ENCODE assay signal across 8 cellular contexts in the genomic region with DNA sequence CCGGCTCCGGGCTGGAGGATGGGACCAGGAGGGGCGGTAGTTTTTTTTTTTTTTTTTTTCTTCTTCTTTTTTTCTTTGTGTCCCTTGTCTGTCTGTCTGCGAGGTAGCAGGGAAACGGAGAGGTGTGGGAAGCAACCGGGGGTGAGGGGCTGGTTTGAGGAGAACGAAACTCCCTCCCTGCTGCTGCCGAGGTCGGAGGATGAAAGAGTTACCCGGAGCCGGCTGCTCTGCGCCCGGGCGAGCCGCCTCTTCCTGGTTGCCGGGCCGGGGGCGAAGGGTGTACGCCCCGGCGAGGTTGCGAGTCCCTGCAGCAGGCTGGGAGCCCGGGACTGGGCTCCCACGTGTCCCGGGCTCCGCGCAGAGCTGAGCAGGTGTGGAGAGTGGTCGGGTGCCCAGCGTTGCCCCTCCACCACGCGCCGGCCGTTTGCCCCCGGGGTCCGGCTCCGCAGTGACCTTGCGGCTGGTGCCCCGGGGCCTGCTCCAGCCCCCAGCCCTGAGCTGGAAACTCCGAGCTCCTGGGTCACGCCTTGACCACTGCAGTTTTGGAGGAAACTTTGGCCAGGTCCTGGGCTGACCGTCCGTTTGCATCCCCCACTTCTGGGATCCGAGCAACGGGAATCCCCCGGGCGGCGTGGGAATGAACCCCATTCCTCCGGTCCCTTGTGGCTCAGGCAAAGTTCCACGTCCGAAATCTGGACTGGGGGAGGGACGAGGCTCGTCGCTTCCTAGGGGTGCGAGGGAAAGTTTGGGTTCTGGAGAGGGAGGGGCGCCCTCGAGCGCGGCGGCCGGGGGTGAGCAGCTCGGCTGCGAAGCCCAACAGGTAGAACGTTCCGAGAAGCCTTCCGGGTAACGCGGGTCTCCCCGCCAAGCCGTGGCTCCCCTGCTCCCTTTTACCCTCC. TPM values are rescaled to one million over a fixed set of nuclear protein-coding genes. Genes with fewer than 3 reads are reported as not detected.
DNase-seq lines count a peak whose midpoint lies in the region; ATAC-seq and TF ChIP-seq lines count a peak whose summit lies in the region.

No MANE protein-coding gene starts in this region.

- H3K9me3 ChIP-seq in Peyer's patch: no peaks in the 10 kb centered on the region
- H3K9me3 ChIP-seq in heart left ventricle: no peaks in the 10 kb centered on the region

- peaks cover 3% of the 10 kb centered on the region for H3K36me3 Mint-ChIP-seq in activated naive CD4-positive, alpha-beta T cell treated with anti-CD3 and anti-CD28 coated beads, Interleukin-2, amount 50 U/mL, for 24 hours

- H3K27ac ChIP-seq in Peyer's patch (peak overlapping the region; percentile 79 to 97 (median 84)), heart left ventricle (peak overlapping the region; percentile 22 to 88 (median 76))

- ATAC-seq in heart left ventricle: peak in 3 of 4 donors; percentile 11 to 32 (median 29)

- H3K36me3 ChIP-seq in Peyer's patch (no peaks in the 10 kb centered on the region), heart left ventricle (no peaks in the 10 kb centered on the region)

- peak; percentile 30 for DNase-seq in DMS79 treated with DMSO at 0.1 percent for 48 hours (lab: John Stamatoyannopoulos, UW)
- DNase-seq in DMS79 (lab: John Stamatoyannopoulos, UW): no peak
- peak; percentile 50 to 74 (median 54) for DNase-seq in Peyer's patch
- DNase-seq in heart left ventricle: peak in 4 of 5 donors; percentile 26 to 72 (median 30)
- DNase-seq in retina: peak; percentile 78
- no peak for DNase-seq in NCI-H1930 (lab: John Stamatoyannopoulos, UW)
- DNase-seq in inferior parietal cortex (ENCODE audit: extremely low spot score): no peak

- H3K9me3 Mint-ChIP-seq in activated naive CD4-positive, alpha-beta T cell treated with anti-CD3 and anti-CD28 coated beads, Interleukin-2, amount 50 U/mL, for 24 hours: no peaks in the 10 kb centered on the region

- peak overlapping the region; percentile 98 for H3K4me3 Mint-ChIP-seq in activated naive CD4-positive, alpha-beta T cell treated with anti-CD3 and anti-CD28 coated beads, Interleukin-2, amount 50 U/mL, for 24 hours

- H3K4me1 ChIP-seq in Peyer's patch (peaks cover 0 to 17% (median 2%) of the 10 kb centered on the region in 4 donors), heart left ventricle (peaks cover 0 to 53% (median 28%) of the 10 kb centered on the region in 12 donors)

- 0 to 1% (median 1%) methylated on average over 52 to 69 of the region's 69 CpGs for WGBS in heart left ventricle, 4 donors

- TF ChIP-seq CTCF in Peyer's patch (IDR thresholded peaks at IDR 0.05): no peak
- TF ChIP-seq CTCF in heart left ventricle (IDR thresholded peaks at IDR 0.05): no peak

- H3K27ac Mint-ChIP-seq in activated naive CD4-positive, alpha-beta T cell treated with anti-CD3 and anti-CD28 coated beads, Interleukin-2, amount 50 U/mL, for 24 hours: peak overlapping the region; percentile 92

- H3K27me3 ChIP-seq in Peyer's patch (no peaks in the 10 kb centered on the region), heart left ventricle (no peaks in the 10 kb centered on the region)

- intact Hi-C loops in heart left ventricle (cut with DNase I): loop anchor here in 6 of 10 donors (2.0 to 10.0 kb wide), 7 partner anchors 147 to 419 kb away; no protein-coding TSS in a partner anchor

- H3K27me3 Mint-ChIP-seq in activated naive CD4-positive, alpha-beta T cell treated with anti-CD3 and anti-CD28 coated beads, Interleukin-2, amount 50 U/mL, for 24 hours: no peaks in the 10 kb centered on the region

- TF ChIP-seq POLR2A in Peyer's patch (IDR thresholded peaks at IDR 0.05) (no peak), heart left ventricle (IDR thresholded peaks at IDR 0.05) (no peak)

- H3K4me3 ChIP-seq in Peyer's patch: peak overlapping the region; percentile 66 to 99 (median 73)
- peak overlapping the region; percentile 69 to 99 (median 84) for H3K4me3 ChIP-seq in heart left ventricle

- peaks cover 50% of the 10 kb centered on the region for H3K4me1 Mint-ChIP-seq in activated naive CD4-positive, alpha-beta T cell treated with anti-CD3 and anti-CD28 coated beads, Interleukin-2, amount 50 U/mL, for 24 hours

RNA-seq across cellular contexts. Expression of gene CHST11, which starts 1.2 kb away (rescaled TPM):
- 100 to 1,000 TPM in 1 of 4 donors, 10 to 100 TPM in 2, 1 to 10 TPM in 1; 9.9 to 119 (median 15.6) TPM for total RNA-seq in Peyer's patch
- total RNA-seq in heart left ventricle: 10 to 100 TPM in 3 of 9 donors, 1 to 10 TPM in 6; 2.3 to 16.9 (median 4.4) TPM
- polyA plus RNA-seq in heart left ventricle: 1 to 10 TPM; 1.1 to 1.8 TPM

Comparison
In these comparisons a context has a peak if more than half of its experiments do, and no peak if none do; other contexts are left out.
1. DNase-seq: peak in DMS79 treated with DMSO at 0.1 percent for 48 hours (single experiment), Peyer's patch (3 of 3), heart left ventricle (4 of 5) and retina (single experiment); none in DMS79 (single experiment), NCI-H1930 (0 of 2) and inferior parietal cortex (single experiment).